In genomic region chr10:73225518-73225917, GRCh38 we compare ENCODE assay signal across 28 cellular contexts. TPM values are rescaled to one million over a fixed set of nuclear protein-coding genes. Genes with fewer than 3 reads are reported as not detected.
DNase-seq lines count a peak whose midpoint lies in the region; ATAC-seq, FAIRE-seq and TF ChIP-seq lines count a peak whose summit lies in the region.
"Had no signal": no experiment of that assay in that cellular context is flagged by ENCODE, and none has a peak within 500 bp of the region (broad histone marks: within the 10 kb centered on the region; RNA-seq: fewer than 3 reads in every experiment).

No MANE protein-coding gene starts in this region.

- H3K9ac ChIP-seq in GM23248, result no peak overlapping the region

- TF ChIP-seq CTCF in A549 (IDR thresholded peaks at IDR 0.05) (no peak), RWPE2 (IDR thresholded peaks at IDR 0.05; ENCODE audit: poor library complexity, severe bottlenecking) (no peak)

- H3K4me2 ChIP-seq in A549, result no peak overlapping the region
- no peak overlapping the region for H3K4me2 ChIP-seq in GM23248 (ENCODE audit: unreplicated experiment)
- H3K4me2 ChIP-seq: smooth muscle cell had no signal

- no peaks in the 10 kb centered on the region for H3F3A ChIP-seq in GM23248 (ENCODE audit: insufficient read depth)

- H3K4me3 ChIP-seq in A549 (no peak overlapping the region), GM23248 (no peak overlapping the region), RWPE2 (ENCODE audit: severe bottlenecking) (no peak overlapping the region)
- H3K4me3 ChIP-seq: GM12878, SJSA1, smooth muscle cell, transverse colon had no signal

- in situ Hi-C loops in GM23248 (cut with MboI), result no loop called here

- TF ChIP-seq RAD21 in A549 (conservative IDR thresholded peaks at IDR 0.05 in 1 of 2, IDR thresholded peaks at IDR 0.05 in 1 of 2), result no peak

- TF ChIP-seq POLR2A in A549 (IDR thresholded peaks at IDR 0.05; ENCODE audit: low read length), result no peak
- TF ChIP-seq POLR2A in GM12892 (IDR thresholded peaks at IDR 0.05; ENCODE audit: low read depth, low read length), result no peak

- no peak for TF ChIP-seq EP300 in A549 (IDR thresholded peaks at IDR 0.05)

- FAIRE-seq in A549 (lab: Jason Lieb, UNC), result peak; percentile 43
- no peak for FAIRE-seq in GM12892 (lab: Jason Lieb, UNC)
- FAIRE-seq: GM12878 had no signal

- H3K9me2 ChIP-seq in GM23248 (ENCODE audit: insufficient read depth), result no peaks in the 10 kb centered on the region

- H3K27me3 ChIP-seq in GM23248 (replicated peaks; ENCODE audit: insufficient read depth) (no peaks in the 10 kb centered on the region), RWPE2 (ENCODE audit: insufficient read depth, poor library complexity, severe bottlenecking) (no peaks in the 10 kb centered on the region)
- H3K27me3 ChIP-seq: SJSA1, transverse colon had no signal

- no peaks in the 10 kb centered on the region for H4K20me1 ChIP-seq in GM23248 (ENCODE audit: insufficient read depth)

- H3K4me1 ChIP-seq in A549 (no peaks in the 10 kb centered on the region), GM23248 (ENCODE audit: insufficient read depth) (0 out of 2 replicates have a peak, but pooled peaks cover 8% of the 10 kb centered on the region), RWPE2 (ENCODE audit: insufficient read depth, poor library complexity, severe bottlenecking) (peaks cover 4% of the 10 kb centered on the region)
- H3K4me1 ChIP-seq: Caco-2, SJSA1, transverse colon had no signal

- no peaks in the 10 kb centered on the region for H3K79me2 ChIP-seq in GM23248 (ENCODE audit: insufficient read depth)

- ATAC-seq in A549 (no peak), RWPE2 (ENCODE audit: low read depth) (peak; percentile 73), GM18502 (IDR thresholded peaks at IDR 0.05; ENCODE audit: poor library complexity, unreplicated experiment) (no peak)
- ATAC-seq: GM12878, left cardiac atrium had no signal

- POLR2A ChIA-PET in A549 (lab: Yijun Ruan, JAX), result interaction anchor here (1.2 kb wide), 1 partner anchor 21 kb away, joined by 5 read pairs; the partner anchor contains the start of gene DNAJC9

- H2AFZ ChIP-seq in GM23248, result no peak overlapping the region

- H3K9me3 ChIP-seq in A549 (no peaks in the 10 kb centered on the region), GM23248 (ENCODE audit: low read depth) (no peaks in the 10 kb centered on the region), RWPE2 (ENCODE audit: severe bottlenecking) (no peaks in the 10 kb centered on the region)
- H3K9me3 ChIP-seq: Caco-2, SJSA1, transverse colon had no signal

- H3K27ac ChIP-seq in A549 (no peak overlapping the region), GM23248 (no peak overlapping the region), RWPE2 (ENCODE audit: poor library complexity, severe bottlenecking) (no peak overlapping the region)
- H3K27ac ChIP-seq: SJSA1, transverse colon had no signal

- no peaks in the 10 kb centered on the region for H3K36me3 ChIP-seq in GM23248 (ENCODE audit: low read depth)
- peaks cover 1% of the 10 kb centered on the region; the same call in 1 of the 2 replicates for H3K36me3 ChIP-seq in RWPE2 (ENCODE audit: low read depth)
- H3K36me3 ChIP-seq: transverse colon had no signal

- DNase-seq in A549 (ENCODE audit: low read depth in 1 of 2, low spot score in 1 of 2), result no peak
- peak; percentile 38 for DNase-seq in GM23248
- DNase-seq in RWPE2 (ENCODE audit: low spot score), result no peak
- peak; percentile 53 for DNase-seq in iris pigment epithelial cell (ENCODE audit: low read depth)
- no peak for DNase-seq in DMS153 (lab: John Stamatoyannopoulos, UW)
- DNase-seq in GM12892 (ENCODE audit: insufficient read length), result no peak
- DNase-seq: activated B cell treated with CpG ODN at 0.5 μM for 24 hours; activated CD4-positive, alpha-beta T cell treated with anti-CD3 and anti-CD28 coated beads, Interleukin-2, amount 50 U/mL, for 4 hours; activated effector memory CD4-positive, alpha-beta T cell treated with anti-CD3 and anti-CD28 coated beads, Interleukin-2, amount 50 U/mL, for 16 hours; C1 segment of cervical spinal cord; Caco-2; DND-41; effector CD8-positive, alpha-beta T cell; GOT3; head of caudate nucleus; left cardiac atrium; NCI-H1048; NCI-H1694 treated with DMSO at 0.1 percent for 48 hours; NCI-H526 treated with DMSO at 0.1 percent for 48 hours; nephron progenitor cell; retina; stimulated activated CD4-positive, alpha-beta T cell treated with anti-CD3 and anti-CD28 coated beads, Interleukin-1b, Interleukin-23, amount 100 ng/mL, for 48 hours; stimulated activated CD8-positive, alpha-beta memory T cell treated with anti-CD3 and anti-CD28 coated beads, Interleukin-4, amount 100 ng/mL, for 48 hours; transverse colon had no signal

- CTCF ChIA-PET in A549 (lab: Yijun Ruan, JAX), result interaction anchor here (1.7 kb wide), 1 partner anchor 24 kb away, joined by 3 read pairs; no protein-coding TSS in a partner anchor

TF ChIP-seq in A549, 52 proteins besides CTCF, POLR2A, EP300 and RAD21 (continues in another document):
- TF ChIP-seq EHMT2 (IDR thresholded peaks at IDR 0.05; ENCODE audit: low read depth), result no peak
- no peak for TF ChIP-seq ZNF302 (CRISPR knock-in tag; IDR thresholded peaks at IDR 0.05)
- TF ChIP-seq ELK1 (IDR thresholded peaks at IDR 0.05; ENCODE audit: low read depth, low read length), result no peak
- TF ChIP-seq MYC (IDR thresholded peaks at IDR 0.05; ENCODE audit: borderline replicate concordance, low read length), result no peak
- TF ChIP-seq HDAC2 (IDR thresholded peaks at IDR 0.05), result no peak
- TF ChIP-seq PHF8 (IDR thresholded peaks at IDR 0.05; ENCODE audit: borderline replicate concordance, low read depth), result no peak
- no peak for TF ChIP-seq HOXA7 (CRISPR knock-in tag; IDR thresholded peaks at IDR 0.05)
- no peak for TF ChIP-seq SMC3 (IDR thresholded peaks at IDR 0.05)
- no peak for TF ChIP-seq CBX8 (IDR thresholded peaks at IDR 0.05)
- TF ChIP-seq JUNB (IDR thresholded peaks at IDR 0.05), result no peak
- TF ChIP-seq JUN (IDR thresholded peaks at IDR 0.05), result no peak
- TF ChIP-seq ATOH8 (CRISPR knock-in tag; IDR thresholded peaks at IDR 0.05; ENCODE audit: low read depth), result no peak

RNA-seq across cellular contexts. Expression of gene DNAJC9, which starts 21.5 kb away (rescaled TPM):
- 42.7 and 56.3 TPM in 2 replicates for polyA plus RNA-seq in A549 (2011; rRNA removed)
- 36.9 and 38.5 TPM in 2 replicates for polyA plus RNA-seq in A549 (2012; cell fraction: cytosol; rRNA removed)
- 26.2 and 32.9 TPM in 2 replicates for polyA plus RNA-seq in A549 (2012; cell fraction: nucleus; rRNA removed)
- polyA plus RNA-seq in A549 (2017; fragmentation: RNase III; extraction: RNeasy Plus Mini Kit Qiagen cat#74134 plus additional on column Dnase treatment), result 45.6 to 47.4 TPM (median 46.0 TPM) in 3 replicates
- 24.2 and 27.7 TPM in 2 replicates for polyA minus RNA-seq in A549 (2011; rRNA and poly(A)+ RNA removed)
- total RNA-seq in GM23248 (2014; rRNA removed; shearing (Covaris generic)), result 19.8 and 20.9 TPM in 2 replicates
- polyA plus RNA-seq in GM23248 (2016; fragmentation: Nextera tagmentation; extraction: Ambion mirVana), result 20.7 and 21.1 TPM in 2 replicates
- polyA plus RNA-seq in GM12892 (2012; ENCODE audit: missing spikeins), result 27.6 TPM

RNA-seq across cellular contexts. Expression of gene MRPS16, which starts 26.9 kb away (rescaled TPM):
- polyA plus RNA-seq in A549 (2011; rRNA removed) (132 and 162 TPM in 2 replicates), A549 (2017; fragmentation: RNase III; extraction: RNeasy Plus Mini Kit Qiagen cat#74134 plus additional on column Dnase treatment) (158 to 166 TPM (median 160 TPM) in 3 replicates), GM23248 (2016; fragmentation: Nextera tagmentation; extraction: Ambion mirVana) (109 and 110 TPM in 2 replicates)
- 226 and 239 TPM in 2 replicates for polyA plus RNA-seq in A549 (2012; cell fraction: cytosol; rRNA removed)
- 191 and 202 TPM in 2 replicates for polyA plus RNA-seq in A549 (2012; cell fraction: nucleus; rRNA removed)
- polyA minus RNA-seq in A549 (2011; rRNA and poly(A)+ RNA removed), result 155 and 180 TPM in 2 replicates
- 57.2 and 57.8 TPM in 2 replicates for total RNA-seq in GM23248 (2014; rRNA removed; shearing (Covaris generic))
- 72.6 TPM for polyA plus RNA-seq in GM12892 (2012; ENCODE audit: missing spikeins)

RNA-seq across cellular contexts. Expression of gene FAM149B1, which starts 57.6 kb away (rescaled TPM):
- polyA plus RNA-seq in A549 (2011; rRNA removed), result 25.5 and 26.7 TPM in 2 replicates
- polyA plus RNA-seq in A549 (2012; cell fraction: cytosol; rRNA removed), result 8.1 and 8.5 TPM in 2 replicates
- 6.2 and 10.1 TPM in 2 replicates for polyA plus RNA-seq in A549 (2012; cell fraction: nucleus; rRNA removed)
- polyA plus RNA-seq in A549 (2017; fragmentation: RNase III; extraction: RNeasy Plus Mini Kit Qiagen cat#74134 plus additional on column Dnase treatment), result 6.9 to 8.4 TPM (median 7.0 TPM) in 3 replicates
- polyA minus RNA-seq in A549 (2011; rRNA and poly(A)+ RNA removed), result 18.3 and 24.8 TPM in 2 replicates
- 23.3 and 26.7 TPM in 2 replicates for total RNA-seq in GM23248 (2014; rRNA removed; shearing (Covaris generic))
- 7.1 and 7.4 TPM in 2 replicates for polyA plus RNA-seq in GM23248 (2016; fragmentation: Nextera tagmentation; extraction: Ambion mirVana)
- polyA plus RNA-seq in GM12892 (2012; ENCODE audit: missing spikeins), result 14.1 TPM

RNA-seq across cellular contexts. Expression of gene ECD, which starts 57.7 kb away (rescaled TPM):
- 53.3 and 53.6 TPM in 2 replicates for polyA plus RNA-seq in A549 (2011; rRNA removed)
- 15.3 and 18.7 TPM in 2 replicates for polyA plus RNA-seq in A549 (2012; cell fraction: cytosol; rRNA removed)
- 17.0 and 21.5 TPM in 2 replicates for polyA plus RNA-seq in A549 (2012; cell fraction: nucleus; rRNA removed)
- 26.5 to 29.1 TPM (median 27.1 TPM) in 3 replicates for polyA plus RNA-seq in A549 (2017; fragmentation: RNase III; extraction: RNeasy Plus Mini Kit Qiagen cat#74134 plus additional on column Dnase treatment)
- polyA minus RNA-seq in A549 (2011; rRNA and poly(A)+ RNA removed), result 30.6 and 34.3 TPM in 2 replicates
- total RNA-seq in GM23248 (2014; rRNA removed; shearing (Covaris generic)), result 20.2 and 21.3 TPM in 2 replicates
- polyA plus RNA-seq in GM23248 (2016; fragmentation: Nextera tagmentation; extraction: Ambion mirVana), result 36.0 and 37.3 TPM in 2 replicates
- 31.3 TPM for polyA plus RNA-seq in GM12892 (2012; ENCODE audit: missing spikeins)

Comparison
In these comparisons a context has a peak if more than half of its experiments do, and no peak if none do; other contexts are left out.
1. DNase-seq: peak in GM23248 (single experiment) and iris pigment epithelial cell (single experiment); none in A549 (0 of 2), RWPE2 (single experiment), DMS153 (single experiment) and GM12892 (single experiment).